23 cellular contexts compared by ENCODE assay signal in genomic region chr3:29697989-29698388, GRCh38.
DNase-seq lines count a peak whose midpoint lies in the region; ATAC-seq, FAIRE-seq and TF ChIP-seq lines count a peak whose summit lies in the region.
"Had no signal": no experiment of that assay in that cellular context is flagged by ENCODE, and none has a peak within 500 bp of the region (broad histone marks: within the 10 kb centered on the region; RNA-seq: fewer than 3 reads in every experiment).

No MANE protein-coding gene starts in this region.

- peaks cover 38% of the 10 kb centered on the region for H3K4me1 ChIP-seq in A549

- H3K36me3 Mint-ChIP-seq in glutamatergic neuron (ENCODE audit: unreplicated experiment) (peaks cover 12% of the 10 kb centered on the region), CD14-positive monocyte (no peaks in the 10 kb centered on the region)
- H3K36me3 Mint-ChIP-seq in activated naive CD4-positive, alpha-beta T cell treated with anti-CD3 and anti-CD28 coated beads, Interleukin-2, amount 50 U/mL, for 72 hours = peaks cover 0 to 10% of the 10 kb centered on the region in 2 donors
- no peaks in the 10 kb centered on the region for H3K36me3 Mint-ChIP-seq in activated naive CD4-positive, alpha-beta T cell treated with anti-CD3 and anti-CD28 coated beads, Interleukin-2, amount 10 ng/mL, durations not matched to agents 7 days and 5 days
- H3K36me3 Mint-ChIP-seq: CD8-positive, alpha-beta memory T cell had no signal

- intact Hi-C loops in CD14-positive monocyte (cut with micrococcal nuclease) = no loop called here

- CTCF ChIA-PET in A549 (lab: Yijun Ruan, JAX) = no interaction called here
- CTCF ChIA-PET in activated naive CD4-positive, alpha-beta T cell treated with anti-CD3 and anti-CD28 coated beads, Interleukin-2, amount 10 ng/mL, durations not matched to agents 7 days and 5 days (lab: Charles Lee) = no interaction called here

- POLR2A ChIA-PET in A549 (lab: Yijun Ruan, JAX) = no interaction called here

- peak overlapping the region; percentile 11 to 59; a peak in 4 of 6 replicates for H3K27ac ChIP-seq in A549
- H3K27ac ChIP-seq: SJCRH30 had no signal

- H3K4me2 ChIP-seq in A549 = no peak overlapping the region

- no peak overlapping the region for H3K27ac Mint-ChIP-seq in glutamatergic neuron (ENCODE audit: unreplicated experiment)
- no peak overlapping the region for H3K27ac Mint-ChIP-seq in activated naive CD4-positive, alpha-beta T cell treated with anti-CD3 and anti-CD28 coated beads, Interleukin-2, amount 50 U/mL, for 72 hours
- H3K27ac Mint-ChIP-seq in activated naive CD4-positive, alpha-beta T cell treated with anti-CD3 and anti-CD28 coated beads, Interleukin-2, amount 10 ng/mL, durations not matched to agents 7 days and 5 days = no peak overlapping the region
- no peak overlapping the region for H3K27ac Mint-ChIP-seq in CD14-positive monocyte
- H3K27ac Mint-ChIP-seq: activated naive CD8-positive, alpha-beta T cell treated with anti-CD3 and anti-CD28 coated beads, Interleukin-2, amount 50 U/mL, for 24 hours; activated T-helper 17 cell treated with anti-CD3 and anti-CD28 coated beads, Interleukin-2, amount 50 U/mL, for 72 hours; CD8-positive, alpha-beta memory T cell; nephron progenitor cell had no signal

- peaks cover 4% of the 10 kb centered on the region for H3K4me1 Mint-ChIP-seq in glutamatergic neuron (ENCODE audit: low read depth, unreplicated experiment)
- no peaks in the 10 kb centered on the region for H3K4me1 Mint-ChIP-seq in activated naive CD4-positive, alpha-beta T cell treated with anti-CD3 and anti-CD28 coated beads, Interleukin-2, amount 10 ng/mL, durations not matched to agents 7 days and 5 days
- H3K4me1 Mint-ChIP-seq in CD14-positive monocyte = peaks cover 17% of the 10 kb centered on the region
- H3K4me1 Mint-ChIP-seq: activated naive CD8-positive, alpha-beta T cell treated with anti-CD3 and anti-CD28 coated beads, Interleukin-2, amount 50 U/mL, for 24 hours; activated T-helper 17 cell treated with anti-CD3 and anti-CD28 coated beads, Interleukin-2, amount 50 U/mL, for 72 hours; CD8-positive, alpha-beta memory T cell; central memory CD8-positive, alpha-beta T cell had no signal

- no peak for TF ChIP-seq EP300 in A549 (IDR thresholded peaks at IDR 0.05)

- no peak overlapping the region for H3K4me3 ChIP-seq in A549
- H3K4me3 ChIP-seq: esophagus muscularis mucosa, SJCRH30, tibial artery had no signal

- no peak for TF ChIP-seq CTCF in A549 (IDR thresholded peaks at IDR 0.05)
- TF ChIP-seq CTCF in glutamatergic neuron (IDR thresholded peaks at IDR 0.05; ENCODE audit: partially characterized antibody, unreplicated experiment) = no peak
- TF ChIP-seq CTCF in CD14-positive monocyte (IDR thresholded peaks at IDR 0.05) = no peak

- no peak for TF ChIP-seq RAD21 in A549 (conservative IDR thresholded peaks at IDR 0.05 in 1 of 2, IDR thresholded peaks at IDR 0.05 in 1 of 2)

- FAIRE-seq in A549 (lab: Jason Lieb, UNC) (no peak), H54 (lab: Jason Lieb, UNC) (peak; percentile 62)
- FAIRE-seq: keratinocyte had no signal

- H3K4me3 Mint-ChIP-seq in glutamatergic neuron (ENCODE audit: unreplicated experiment) (no peak overlapping the region), CD14-positive monocyte (no peak overlapping the region)
- H3K4me3 Mint-ChIP-seq in activated naive CD4-positive, alpha-beta T cell treated with anti-CD3 and anti-CD28 coated beads, Interleukin-2, amount 10 ng/mL, durations not matched to agents 7 days and 5 days = no peak overlapping the region
- H3K4me3 Mint-ChIP-seq: activated naive CD8-positive, alpha-beta T cell treated with anti-CD3 and anti-CD28 coated beads, Interleukin-2, amount 50 U/mL, for 24 hours; activated T-helper 17 cell treated with anti-CD3 and anti-CD28 coated beads, Interleukin-2, amount 50 U/mL, for 72 hours; CD8-positive, alpha-beta memory T cell; central memory CD8-positive, alpha-beta T cell; nephron progenitor cell had no signal

- peaks cover 13% of the 10 kb centered on the region; the same call in 1 of the 3 replicates for H3K9me3 ChIP-seq in A549
- H3K9me3 ChIP-seq: esophagus muscularis mucosa, SJCRH30, tibial artery had no signal

- TF ChIP-seq POLR2A in A549 (IDR thresholded peaks at IDR 0.05; ENCODE audit: low read length) (no peak), H54 (IDR thresholded peaks at IDR 0.05; ENCODE audit: low read depth, low read length) (no peak)

- DNase-seq in A549 (ENCODE audit: low read depth in 1 of 2, low spot score in 1 of 2) (no peak), H54 (ENCODE audit: insufficient read length, low spot score) (no peak), astrocyte of the hippocampus (ENCODE audit: low read depth, low spot score) (peak; percentile 37), kidney tubule cell (ENCODE audit: low spot score) (peak; percentile 22), glutamatergic neuron (no peak), CD14-positive monocyte (ENCODE audit: low spot score) (no peak)
- no peak for DNase-seq in activated naive CD4-positive, alpha-beta T cell treated with anti-CD3 and anti-CD28 coated beads, Interleukin-2, amount 50 U/mL, for 72 hours (ENCODE audit: low spot score in 2 of 2)
- no peak for DNase-seq in activated naive CD4-positive, alpha-beta T cell treated with anti-CD3 and anti-CD28 coated beads, Interleukin-2, amount 10 ng/mL, durations not matched to agents 7 days and 5 days
- DNase-seq: ACHN; activated naive CD8-positive, alpha-beta T cell treated with anti-CD3 and anti-CD28 coated beads, Interleukin-2, amount 50 U/mL, for 24 hours; CD8-positive, alpha-beta memory T cell; effector CD8-positive, alpha-beta T cell; H7; NCI-H524 treated with DMSO at 0.1 percent for 48 hours; nephron progenitor cell; SJCRH30; stimulated activated CD4-positive, alpha-beta T cell treated with anti-CD3 and anti-CD28 coated beads, Interleukin-12 subunit alpha, Interleukin-12 subunit beta, amount 100 ng/mL, for 4 hours; tibial artery had no signal

- ATAC-seq in A549 = no peak
- ATAC-seq in activated naive CD4-positive, alpha-beta T cell treated with anti-CD3 and anti-CD28 coated beads, Interleukin-2, amount 50 U/mL, for 72 hours = no peak
- ATAC-seq: activated CD4-positive, CD25-positive, alpha-beta regulatory T cell treated with anti-CD3 and anti-CD28 coated beads, Interleukin-2, amount 50 U/mL, for 24 hours; activated naive CD8-positive, alpha-beta T cell treated with anti-CD3 and anti-CD28 coated beads, Interleukin-2, amount 50 U/mL, for 24 hours; activated T-helper 17 cell treated with anti-CD3 and anti-CD28 coated beads, Interleukin-2, amount 50 U/mL, for 72 hours had no signal

- H3K9me3 Mint-ChIP-seq in glutamatergic neuron (ENCODE audit: unreplicated experiment) (peaks cover 8% of the 10 kb centered on the region), CD14-positive monocyte (peaks cover 5 to 23% (median 16%) of the 10 kb centered on the region in 7 donors)
- peaks cover 9 to 12% of the 10 kb centered on the region in 2 donors for H3K9me3 Mint-ChIP-seq in activated naive CD4-positive, alpha-beta T cell treated with anti-CD3 and anti-CD28 coated beads, Interleukin-2, amount 50 U/mL, for 72 hours
- H3K9me3 Mint-ChIP-seq in activated naive CD4-positive, alpha-beta T cell treated with anti-CD3 and anti-CD28 coated beads, Interleukin-2, amount 10 ng/mL, durations not matched to agents 7 days and 5 days = peaks cover 2% of the 10 kb centered on the region

- 83% methylated on average over 2 of the region's 2 CpGs for WGBS in A549 (ENCODE audit: missing lambda C conversion rate)

- H3K27me3 Mint-ChIP-seq in glutamatergic neuron (ENCODE audit: unreplicated experiment) = no peaks in the 10 kb centered on the region
- H3K27me3 Mint-ChIP-seq in activated naive CD4-positive, alpha-beta T cell treated with anti-CD3 and anti-CD28 coated beads, Interleukin-2, amount 10 ng/mL, durations not matched to agents 7 days and 5 days = no peaks in the 10 kb centered on the region
- peaks cover 0 to 2% (median 0%) of the 10 kb centered on the region in 3 donors for H3K27me3 Mint-ChIP-seq in CD14-positive monocyte (ENCODE audit: low read depth in 3 of 3)
- H3K27me3 Mint-ChIP-seq: activated T-helper 17 cell treated with anti-CD3 and anti-CD28 coated beads, Interleukin-2, amount 50 U/mL, for 72 hours; CD8-positive, alpha-beta memory T cell; central memory CD8-positive, alpha-beta T cell had no signal

TF ChIP-seq in A549, 52 proteins besides CTCF, POLR2A, EP300 and RAD21 (continues in another document):
- TF ChIP-seq CEBPB (IDR thresholded peaks at IDR 0.05) (no peak), EHMT2 (IDR thresholded peaks at IDR 0.05; ENCODE audit: low read depth) (no peak), REST (IDR thresholded peaks at IDR 0.05) (no peak), GATA3 (IDR thresholded peaks at IDR 0.05; ENCODE audit: borderline replicate concordance) (no peak), ZNF302 (CRISPR knock-in tag; IDR thresholded peaks at IDR 0.05) (no peak), CHD2 (IDR thresholded peaks at IDR 0.05; ENCODE audit: low read length, partially characterized antibody) (no peak)

Comparison
In these comparisons a context has a peak if more than half of its experiments do, and no peak if none do; other contexts are left out.
1. DNase-seq: peak in astrocyte of the hippocampus (single experiment) and kidney tubule cell (single experiment); none in A549 (0 of 2), H54 (single experiment), glutamatergic neuron (single experiment), activated naive CD4-positive, alpha-beta T cell treated with anti-CD3 and anti-CD28 coated beads, Interleukin-2, amount 50 U/mL, for 72 hours (0 of 2), activated naive CD4-positive, alpha-beta T cell treated with anti-CD3 and anti-CD28 coated beads, Interleukin-2, amount 10 ng/mL, durations not matched to agents 7 days and 5 days (single experiment) and CD14-positive monocyte (single experiment).